In the genomic region with DNA sequence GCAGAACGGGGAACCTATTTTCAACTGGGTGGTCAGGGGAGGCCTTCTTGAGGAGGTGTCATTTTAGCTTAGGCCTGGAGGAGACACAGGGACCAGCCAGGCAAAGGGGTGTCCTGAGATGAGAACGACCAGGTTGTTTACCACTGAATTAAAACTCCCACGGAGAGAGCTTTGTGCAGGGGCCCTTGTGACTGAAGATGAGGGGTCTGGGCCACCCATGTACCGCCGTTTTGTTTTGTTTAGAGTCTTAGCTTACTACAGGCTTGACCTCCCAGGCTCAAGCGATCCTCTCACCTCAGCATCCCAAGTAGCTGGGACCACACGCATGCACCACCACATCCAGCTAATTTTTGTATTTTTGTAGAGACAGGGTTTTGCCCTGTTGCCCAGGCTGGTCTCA, we compare ENCODE assay signal across 27 cellular contexts.
"Had no signal": no experiment of that assay in that cellular context is flagged by ENCODE, and none has a peak within 500 bp of the region (broad histone marks: within the 10 kb centered on the region; RNA-seq: fewer than 3 reads in every experiment).

No MANE protein-coding gene starts in this region.

- H3K36me3 ChIP-seq: esophagus squamous epithelium, left lung, neural progenitor cell, right lobe of liver, thoracic aorta, tibial nerve, upper lobe of right lung, uterus had no signal

- H3K27ac Mint-ChIP-seq: mesothelial cell of epicardium; naive B cell; natural killer cell treated with Interleukin-12 subunit alpha and Interleukin-12 subunit beta and Interleukin-15 and Interleukin-18, amount 100 ng/mL, for 72 hours; neural progenitor cell; progenitor cell of endocrine pancreas; stimulated activated naive B cell treated with anti-CD40 and anti-IgM and Interleukin-4, amounts not matched to agents 10 μg/mL and 1 μg/mL and 100 μg/mL, for 72 hours; stimulated activated naive CD8-positive, alpha-beta T cell treated with anti-CD3 and anti-CD28 coated beads, Interleukin-15, Interleukin-2, amounts not matched to agents 100 ng/mL and 50 ng/mL, for 24 hours had no signal

- H3K4me1 Mint-ChIP-seq: mesothelial cell of epicardium, naive B cell had no signal

- ATAC-seq: left cardiac atrium; left lung; natural killer cell treated with Interleukin-12 subunit alpha and Interleukin-12 subunit beta and Interleukin-15 and Interleukin-18, amount 100 ng/mL, for 72 hours; right lobe of liver; stimulated activated naive B cell treated with anti-CD40 and anti-IgM and Interleukin-4, amounts not matched to agents 10 μg/mL and 1 μg/mL and 100 μg/mL, for 72 hours; upper lobe of right lung had no signal

- H3K4me1 ChIP-seq: neural progenitor cell, parathyroid adenoma, right lobe of liver, upper lobe of right lung, uterus had no signal

- H3K4me3 Mint-ChIP-seq: mesothelial cell of epicardium; naive B cell; natural killer cell treated with Interleukin-12 subunit alpha and Interleukin-12 subunit beta and Interleukin-15 and Interleukin-18, amount 100 ng/mL, for 72 hours; neural progenitor cell; stimulated activated naive B cell treated with anti-CD40 and anti-IgM and Interleukin-4, amounts not matched to agents 10 μg/mL and 1 μg/mL and 100 μg/mL, for 72 hours; stimulated activated naive CD8-positive, alpha-beta T cell treated with anti-CD3 and anti-CD28 coated beads, Interleukin-15, Interleukin-2, amounts not matched to agents 100 ng/mL and 50 ng/mL, for 24 hours had no signal

- H3K27me3 Mint-ChIP-seq: progenitor cell of endocrine pancreas; stimulated activated naive CD8-positive, alpha-beta T cell treated with anti-CD3 and anti-CD28 coated beads, Interleukin-15, Interleukin-2, amounts not matched to agents 100 ng/mL and 50 ng/mL, for 24 hours had no signal

- DNase-seq: dorsolateral prefrontal cortex; effector CD4-positive, alpha-beta T cell; erythroblast; esophagus squamous epithelium; foreskin melanocyte; hypothalamus; kidney; left cardiac atrium; left lung; mesenchymal stem cell; mucosa of descending colon; naive B cell; right lobe of liver; small intestine; stimulated activated CD4-positive, alpha-beta T cell treated with anti-CD3 and anti-CD28 coated beads, Interleukin-15, amount 100 ng/mL, for 24 hours; stimulated activated CD4-positive, alpha-beta T cell treated with anti-CD3 and anti-CD28 coated beads, Interleukin-2, amount 100 ng/mL, for 48 hours; stimulated activated naive B cell treated with anti-CD40 and anti-IgM and Interleukin-4, amounts not matched to agents 10 μg/mL and 1 μg/mL and 100 μg/mL, for 72 hours; upper lobe of right lung; uterus had no signal

- H2AFZ ChIP-seq: neural progenitor cell, parathyroid adenoma had no signal

- H3K9me3 ChIP-seq: esophagus squamous epithelium, left lung, mucosa of descending colon, right lobe of liver, thoracic aorta, tibial nerve, upper lobe of right lung, uterus had no signal

- H3K27me3 ChIP-seq: dorsolateral prefrontal cortex, esophagus squamous epithelium, left lung, neural progenitor cell, right lobe of liver, tibial nerve, upper lobe of right lung, uterus had no signal

- FAIRE-seq: kidney, small intestine had no signal

- H3K4me3 ChIP-seq: dorsolateral prefrontal cortex, esophagus squamous epithelium, left lung, mucosa of descending colon, neural progenitor cell, right lobe of liver, thoracic aorta, tibial nerve, upper lobe of right lung, uterus had no signal

- H3K9me3 Mint-ChIP-seq: natural killer cell treated with Interleukin-12 subunit alpha and Interleukin-12 subunit beta and Interleukin-15 and Interleukin-18, amount 100 ng/mL, for 72 hours; stimulated activated naive B cell treated with anti-CD40 and anti-IgM and Interleukin-4, amounts not matched to agents 10 μg/mL and 1 μg/mL and 100 μg/mL, for 72 hours; stimulated activated naive CD8-positive, alpha-beta T cell treated with anti-CD3 and anti-CD28 coated beads, Interleukin-15, Interleukin-2, amounts not matched to agents 100 ng/mL and 50 ng/mL, for 24 hours had no signal

- H3K36me3 Mint-ChIP-seq: naive B cell; natural killer cell treated with Interleukin-12 subunit alpha and Interleukin-12 subunit beta and Interleukin-15 and Interleukin-18, amount 100 ng/mL, for 72 hours; stimulated activated naive B cell treated with anti-CD40 and anti-IgM and Interleukin-4, amounts not matched to agents 10 μg/mL and 1 μg/mL and 100 μg/mL, for 72 hours had no signal

- H3K9ac ChIP-seq: neural progenitor cell, parathyroid adenoma had no signal

- H3K4me2 ChIP-seq: neural progenitor cell had no signal

- H3K27ac ChIP-seq: esophagus squamous epithelium, left lung, neural progenitor cell, parathyroid adenoma, right lobe of liver, thoracic aorta, tibial nerve, upper lobe of right lung, uterus had no signal
